ENCODE assay signal across 18 cellular contexts in genomic region chr3:86731501-86731901, GRCh38.
DNase-seq lines count a peak whose midpoint lies in the region; ATAC-seq, FAIRE-seq and TF ChIP-seq lines count a peak whose summit lies in the region.
"Had no signal": no experiment of that assay in that cellular context is flagged by ENCODE, and none has a peak within 500 bp of the region (broad histone marks: within the 10 kb centered on the region; RNA-seq: fewer than 3 reads in every experiment).

No MANE protein-coding gene starts in this region.

- H3K36me3 ChIP-seq in heart left ventricle = no peaks in the 10 kb centered on the region
- H3K36me3 ChIP-seq in kidney (ENCODE audit: control insufficient read depth in 1 of 2, insufficient read depth in 2 of 2, low read length in 2 of 2) = no peaks in the 10 kb centered on the region

- intact Hi-C loops in left cardiac atrium (cut with DNase I) = no loop called here
- intact Hi-C loops in heart left ventricle (cut with DNase I) = no loop called here
- intact Hi-C loops in kidney (cut with DNase I) = no loop called here
- intact Hi-C loops in posterior vena cava (cut with DNase I) = no loop called here

- H3K4me1 ChIP-seq in heart left ventricle = no peaks in the 10 kb centered on the region
- no peaks in the 10 kb centered on the region for H3K4me1 ChIP-seq in kidney (ENCODE audit: control insufficient read depth in 1 of 2, insufficient read depth in 1 of 2, low read depth in 1 of 2, low read length in 2 of 2)

- no peaks in the 10 kb centered on the region for H3K27me3 ChIP-seq in heart left ventricle

- no peak for TF ChIP-seq CTCF in heart left ventricle (IDR thresholded peaks at IDR 0.05)
- TF ChIP-seq CTCF in kidney (IDR thresholded peaks at IDR 0.05; ENCODE audit: borderline replicate concordance, extremely low read depth, insufficient read depth) = no peak

- H3K27ac ChIP-seq in heart left ventricle = no peak overlapping the region
- H3K27ac ChIP-seq in kidney (ENCODE audit: low read depth in 2 of 2, low read length in 2 of 2) = no peak overlapping the region

- WGBS in heart left ventricle, 4 donors = 78 to 92% (median 89%) methylated on average over 13 to 21 of the region's 21 CpGs

- ATAC-seq in left cardiac atrium = no peak
- ATAC-seq in heart left ventricle = no peak
- ATAC-seq: GM12878, GM23338, HCT116 had no signal

- DNase-seq in left cardiac atrium (peak; percentile 11), heart left ventricle (no peak), kidney (peak; percentile 68), posterior vena cava (ENCODE audit: low spot score) (peak; percentile 62), NCI-H1930 (lab: John Stamatoyannopoulos, UW) (no peak), dermis blood vessel endothelial cell (no peak)
- DNase-seq: CD4-positive, alpha-beta T cell; CD8-positive, alpha-beta memory T cell; DMS 273 treated with DMSO at 0.1 percent for 48 hours; DMS79; EL; GDM1; H9 had no signal

- peaks cover 0 to 3% (median 0%) of the 10 kb centered on the region in 12 donors for H3K9me3 ChIP-seq in heart left ventricle
- H3K9me3 ChIP-seq in kidney (ENCODE audit: control insufficient read depth in 1 of 2, low read length in 2 of 2) = no peaks in the 10 kb centered on the region

- H3K4me3 ChIP-seq in heart left ventricle = no peak overlapping the region
- no peak overlapping the region for H3K4me3 ChIP-seq in kidney (ENCODE audit: low read length in 2 of 2)
- H3K4me3 ChIP-seq: GM12878, GM23338 had no signal

- no peak for FAIRE-seq in kidney (lab: Jason Lieb, UNC)
- FAIRE-seq: D721Med, GM12878, GM18507 had no signal

- H3K9ac ChIP-seq in kidney (ENCODE audit: low read length in 2 of 2) = no peak overlapping the region

- TF ChIP-seq POLR2A in heart left ventricle (IDR thresholded peaks at IDR 0.05) = no peak

Comparison
In these comparisons a context has a peak if more than half of its experiments do, and no peak if none do; other contexts are left out.
1. DNase-seq: peak in left cardiac atrium (single experiment), kidney (single experiment) and posterior vena cava (single experiment); none in heart left ventricle (0 of 5), NCI-H1930 (0 of 2) and dermis blood vessel endothelial cell (single experiment).